Comparison of ENCODE assay signal across 18 cellular contexts in the genomic region with DNA sequence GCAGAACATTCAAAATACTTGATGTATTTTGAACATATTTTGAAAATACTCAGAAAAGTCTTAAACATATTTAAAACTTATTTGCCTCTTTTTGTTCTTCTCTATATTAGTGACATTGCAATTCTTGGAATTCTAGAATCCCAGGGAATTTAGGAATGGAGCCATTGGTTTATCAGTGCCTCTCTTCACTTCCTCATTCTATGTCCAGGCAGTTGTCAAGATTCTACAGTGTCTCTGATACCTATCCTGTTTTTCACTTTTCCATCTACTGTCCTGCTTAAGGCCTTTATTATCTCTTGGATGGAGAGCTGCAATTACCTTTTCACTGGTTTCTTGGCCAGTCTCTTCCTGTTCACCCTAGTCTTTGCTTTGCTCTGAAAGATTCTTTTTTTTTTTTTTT.
"Had no signal": no experiment of that assay in that cellular context is flagged by ENCODE, and none has a peak within 500 bp of the region (broad histone marks: within the 10 kb centered on the region; RNA-seq: fewer than 3 reads in every experiment).

No MANE protein-coding gene starts in this region.

- H3K4me1 ChIP-seq: breast epithelium, left lung, spleen, upper lobe of right lung had no signal

- DNase-seq: activated CD4-positive, alpha-beta T cell treated with anti-CD3 and anti-CD28 coated beads for 1 hour; activated CD8-positive, alpha-beta memory T cell treated with anti-CD3 and anti-CD28 coated beads for 24 hours; activated CD8-positive, alpha-beta memory T cell treated with anti-CD3 and anti-CD28 coated beads, Interleukin-2, amount 50 U/mL, for 4 hours; activated naive CD4-positive, alpha-beta T cell treated with Interleukin-2 at 50 U/mL for 16 hours; activated naive CD8-positive, alpha-beta T cell treated with anti-CD3 and anti-CD28 coated beads, Interleukin-2, amount 10 ng/mL, durations not matched to agents 7 days and 5 days; activated T-cell treated with anti-CD3 and anti-CD28 coated beads, Interleukin-2, amount 50 U/mL, for 4 hours; amniotic stem cell; kidney; left lung; occipital lobe; posterior cingulate gyrus; spleen; stimulated activated CD4-positive, alpha-beta T cell treated with anti-CD3 and anti-CD28 coated beads, Interleukin-4, amount 100 ng/mL, for 1 hour; stimulated activated naive CD4-positive, alpha-beta T cell treated with Interleukin-2 at 50 U/mL for 16 hours; T-cell; upper lobe of right lung; WERI-Rb-1 had no signal

- H3K36me3 ChIP-seq: breast epithelium had no signal

- H3K4me3 ChIP-seq: breast epithelium, left lung, spleen, upper lobe of right lung had no signal

- H3K27me3 ChIP-seq: breast epithelium, left lung, spleen, upper lobe of right lung had no signal

- H3K27ac ChIP-seq: breast epithelium, left lung, spleen, upper lobe of right lung, WERI-Rb-1 had no signal

- ATAC-seq: activated T-cell treated with anti-CD3 and anti-CD28 coated beads, Interleukin-2, amount 50 U/mL, for 4 hours; left lung; T-cell; upper lobe of right lung had no signal

- H3K9me3 ChIP-seq: breast epithelium, left lung, upper lobe of right lung had no signal
